ENCODE assay signal across 1 cellular context in genomic region chr9:36315283-36315682, GRCh38.
TF ChIP-seq lines count a peak whose summit lies in the region.

No MANE protein-coding gene starts in this region.

TF ChIP-seq in A549, 52 proteins besides CTCF, POLR2A, EP300 and RAD21 (continued from another document):
- TF ChIP-seq HES2 (IDR thresholded peaks at IDR 0.05) = no peak
- TF ChIP-seq RFX5 (IDR thresholded peaks at IDR 0.05) = no peak
- no peak for TF ChIP-seq FOXS1 (CRISPR knock-in tag; IDR thresholded peaks at IDR 0.05)
- TF ChIP-seq MAX (IDR thresholded peaks at IDR 0.05) = no peak
- no peak for TF ChIP-seq SREBF2 (IDR thresholded peaks at IDR 0.05)
- no peak for TF ChIP-seq REST (IDR thresholded peaks at IDR 0.05)
- no peak for TF ChIP-seq ELK1 (IDR thresholded peaks at IDR 0.05; ENCODE audit: low read depth, low read length)
- no peak for TF ChIP-seq CBX2 (IDR thresholded peaks at IDR 0.05; ENCODE audit: borderline replicate concordance, low read depth)
- TF ChIP-seq RCOR1 (IDR thresholded peaks at IDR 0.05; ENCODE audit: low read depth, low read length) = no peak
- TF ChIP-seq POLR2AphosphoS2 (conservative IDR thresholded peaks at IDR 0.05; ENCODE audit: low read length) = no peak
- TF ChIP-seq ZSCAN20 (CRISPR knock-in tag; IDR thresholded peaks at IDR 0.05) = no peak
- no peak for TF ChIP-seq HOXB13 (CRISPR knock-in tag; IDR thresholded peaks at IDR 0.05; ENCODE audit: low read depth)
- no peak for TF ChIP-seq TP53 (CRISPR knock-in tag; IDR thresholded peaks at IDR 0.05)
TF ChIP-seq in A549: peak in this region for 0.
